11 cellular contexts compared by ENCODE assay signal in the genomic region with DNA sequence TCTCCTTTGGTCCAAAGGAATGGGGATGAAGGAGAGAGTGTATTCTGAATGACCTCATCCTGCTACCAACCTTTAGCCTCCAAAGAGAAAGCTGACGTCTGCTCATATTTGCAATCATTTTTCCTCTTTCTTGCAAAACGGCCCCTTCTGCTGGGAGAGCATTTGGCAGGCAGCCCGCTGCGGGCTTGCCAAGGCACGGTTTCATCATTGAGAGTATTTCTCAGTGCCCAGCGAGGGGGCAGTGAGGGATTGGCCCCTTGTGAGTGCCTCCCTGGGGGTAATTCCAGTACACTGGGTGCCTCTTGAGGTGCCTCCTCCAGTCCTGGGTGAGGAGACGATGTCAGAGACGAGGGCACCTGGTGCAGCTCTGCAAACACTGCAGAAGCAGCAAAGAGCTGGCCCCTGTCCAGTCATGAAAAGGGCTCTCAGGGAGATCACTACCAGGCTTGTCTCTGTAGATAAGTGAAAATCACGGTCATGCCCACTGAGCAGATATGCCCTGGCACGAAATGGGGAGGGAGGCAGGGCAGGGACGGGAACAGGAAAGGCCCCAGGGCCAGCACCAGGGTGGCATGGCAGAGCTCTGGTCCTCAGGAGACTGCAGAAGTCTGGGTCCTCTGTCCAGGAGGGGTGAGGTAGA. TPM values are rescaled to one million over a fixed set of nuclear protein-coding genes. Genes with fewer than 3 reads are reported as not detected.
DNase-seq lines count a peak whose midpoint lies in the region; ATAC-seq, FAIRE-seq and TF ChIP-seq lines count a peak whose summit lies in the region.
"Had no signal": no experiment of that assay in that cellular context is flagged by ENCODE, and none has a peak within 500 bp of the region (broad histone marks: within the 10 kb centered on the region; RNA-seq: fewer than 3 reads in every experiment).

No MANE protein-coding gene starts in this region.

- no peak overlapping the region for H3K9ac ChIP-seq in kidney (ENCODE audit: low read length in 2 of 2)

- peak; percentile 2 for DNase-seq in activated CD4-positive, alpha-beta T cell treated with anti-CD3 and anti-CD28 coated beads, Interleukin-2, amount 10 ng/mL, durations not matched to agents 7 days and 5 days
- no peak for DNase-seq in activated CD4-positive, alpha-beta T cell treated with anti-CD3 and anti-CD28 coated beads, Interleukin-2, amount 50 U/mL, for 48 hours
- DNase-seq in activated CD8-positive, alpha-beta memory T cell treated with anti-CD3 and anti-CD28 coated beads, Interleukin-2, amount 10 ng/mL, durations not matched to agents 7 days and 5 days = peak; percentile 33
- DNase-seq in kidney = peak; percentile 90
- DNase-seq in ureter (ENCODE audit: low spot score) = peak; percentile 85
- DNase-seq in OCI-M2 (lab: John Stamatoyannopoulos, UW; ENCODE audit: unreplicated experiment) = no peak
- DNase-seq in activated gamma-delta T cell (lab: John Stamatoyannopoulos, UW) = no peak
- DNase-seq: MV-4-11 had no signal

- no peaks in the 10 kb centered on the region for H3K36me3 ChIP-seq in kidney (ENCODE audit: control insufficient read depth in 1 of 2, insufficient read depth in 2 of 2, low read length in 2 of 2)
- H3K36me3 ChIP-seq: tibial artery had no signal

- H3K4me3 ChIP-seq in kidney (ENCODE audit: low read length in 2 of 2) = no peak overlapping the region
- H3K4me3 ChIP-seq: smooth muscle cell, tibial artery had no signal

- H3K4me3 Mint-ChIP-seq in activated CD4-positive, alpha-beta T cell treated with anti-CD3 and anti-CD28 coated beads, Interleukin-2, amount 10 ng/mL, durations not matched to agents 7 days and 5 days = no peak overlapping the region
- H3K4me3 Mint-ChIP-seq in activated CD8-positive, alpha-beta memory T cell treated with anti-CD3 and anti-CD28 coated beads, Interleukin-2, amount 10 ng/mL, durations not matched to agents 7 days and 5 days = no peak overlapping the region

- intact Hi-C loops in kidney (cut with DNase I) = no loop called here

- TF ChIP-seq CTCF in kidney (IDR thresholded peaks at IDR 0.05; ENCODE audit: borderline replicate concordance, extremely low read depth, insufficient read depth) = no peak

- H3K27ac Mint-ChIP-seq in activated CD4-positive, alpha-beta T cell treated with anti-CD3 and anti-CD28 coated beads, Interleukin-2, amount 10 ng/mL, durations not matched to agents 7 days and 5 days = no peak overlapping the region
- no peak overlapping the region for H3K27ac Mint-ChIP-seq in activated CD8-positive, alpha-beta memory T cell treated with anti-CD3 and anti-CD28 coated beads, Interleukin-2, amount 10 ng/mL, durations not matched to agents 7 days and 5 days

- H3K36me3 Mint-ChIP-seq in activated CD4-positive, alpha-beta T cell treated with anti-CD3 and anti-CD28 coated beads, Interleukin-2, amount 10 ng/mL, durations not matched to agents 7 days and 5 days (ENCODE audit: low read depth) = no peaks in the 10 kb centered on the region
- H3K36me3 Mint-ChIP-seq in activated CD8-positive, alpha-beta memory T cell treated with anti-CD3 and anti-CD28 coated beads, Interleukin-2, amount 10 ng/mL, durations not matched to agents 7 days and 5 days = no peaks in the 10 kb centered on the region

- H3K27ac ChIP-seq in kidney (ENCODE audit: low read depth in 2 of 2, low read length in 2 of 2) = no peak overlapping the region
- H3K27ac ChIP-seq: tibial artery had no signal

- H3K9me3 ChIP-seq in kidney (ENCODE audit: control insufficient read depth in 1 of 2, low read length in 2 of 2) = no peaks in the 10 kb centered on the region
- H3K9me3 ChIP-seq: tibial artery had no signal

- POLR2A ChIA-PET in activated CD4-positive, alpha-beta T cell treated with anti-CD3 and anti-CD28 coated beads, Interleukin-2, amount 10 ng/mL, durations not matched to agents 7 days and 5 days (lab: Charles Lee) = no interaction called here

- H3K9me3 Mint-ChIP-seq in activated CD4-positive, alpha-beta T cell treated with anti-CD3 and anti-CD28 coated beads, Interleukin-2, amount 10 ng/mL, durations not matched to agents 7 days and 5 days = no peaks in the 10 kb centered on the region
- no peaks in the 10 kb centered on the region for H3K9me3 Mint-ChIP-seq in activated CD8-positive, alpha-beta memory T cell treated with anti-CD3 and anti-CD28 coated beads, Interleukin-2, amount 10 ng/mL, durations not matched to agents 7 days and 5 days (ENCODE audit: low read depth)

- CTCF ChIA-PET in activated CD4-positive, alpha-beta T cell treated with anti-CD3 and anti-CD28 coated beads, Interleukin-2, amount 10 ng/mL, durations not matched to agents 7 days and 5 days (lab: Charles Lee) = no interaction called here
- CTCF ChIA-PET in activated CD8-positive, alpha-beta memory T cell treated with anti-CD3 and anti-CD28 coated beads, Interleukin-2, amount 10 ng/mL, durations not matched to agents 7 days and 5 days (lab: Charles Lee) = no interaction called here

- peaks cover 0 to 3% of the 10 kb centered on the region in 2 donors for H3K4me1 ChIP-seq in kidney (ENCODE audit: control insufficient read depth in 1 of 2, insufficient read depth in 1 of 2, low read depth in 1 of 2, low read length in 2 of 2)
- H3K4me1 ChIP-seq: tibial artery had no signal

- H3K27me3 Mint-ChIP-seq in activated CD4-positive, alpha-beta T cell treated with anti-CD3 and anti-CD28 coated beads, Interleukin-2, amount 10 ng/mL, durations not matched to agents 7 days and 5 days = peaks cover 3% of the 10 kb centered on the region
- H3K27me3 Mint-ChIP-seq in activated CD8-positive, alpha-beta memory T cell treated with anti-CD3 and anti-CD28 coated beads, Interleukin-2, amount 10 ng/mL, durations not matched to agents 7 days and 5 days = no peaks in the 10 kb centered on the region

- FAIRE-seq in kidney (lab: Jason Lieb, UNC) = no peak

- no peak for ATAC-seq in activated CD8-positive, alpha-beta memory T cell treated with anti-CD3 and anti-CD28 coated beads, Interleukin-2, amount 10 ng/mL, durations not matched to agents 7 days and 5 days
- ATAC-seq in GM19467 (IDR thresholded peaks at IDR 0.05; ENCODE audit: unreplicated experiment) = no peak

- no peaks in the 10 kb centered on the region for H3K4me1 Mint-ChIP-seq in activated CD4-positive, alpha-beta T cell treated with anti-CD3 and anti-CD28 coated beads, Interleukin-2, amount 10 ng/mL, durations not matched to agents 7 days and 5 days
- no peaks in the 10 kb centered on the region for H3K4me1 Mint-ChIP-seq in activated CD8-positive, alpha-beta memory T cell treated with anti-CD3 and anti-CD28 coated beads, Interleukin-2, amount 10 ng/mL, durations not matched to agents 7 days and 5 days

RNA-seq across cellular contexts. Expression of a gene that starts 48.7 kb away (rescaled TPM):
- not detected for total RNA-seq in activated CD4-positive, alpha-beta T cell treated with anti-CD3 and anti-CD28 coated beads, Interleukin-2, amount 10 ng/mL, durations not matched to agents 7 days and 5 days
- not detected for total RNA-seq in activated CD8-positive, alpha-beta memory T cell treated with anti-CD3 and anti-CD28 coated beads, Interleukin-2, amount 10 ng/mL, durations not matched to agents 7 days and 5 days
- 15.2 TPM for total RNA-seq in kidney
- 2.0 TPM for polyA plus RNA-seq in kidney (ENCODE audit: insufficient read depth, low read depth, low replicate concordance)
- 23.2 TPM for total RNA-seq in ureter
- total RNA-seq: smooth muscle cell had no signal
- polyA plus RNA-seq: smooth muscle cell had no signal

Comparison
In these comparisons a context has a peak if more than half of its experiments do, and no peak if none do; other contexts are left out.
1. DNase-seq: peak in activated CD4-positive, alpha-beta T cell treated with anti-CD3 and anti-CD28 coated beads, Interleukin-2, amount 10 ng/mL, durations not matched to agents 7 days and 5 days (single experiment), activated CD8-positive, alpha-beta memory T cell treated with anti-CD3 and anti-CD28 coated beads, Interleukin-2, amount 10 ng/mL, durations not matched to agents 7 days and 5 days (single experiment), kidney (single experiment) and ureter (single experiment); none in activated CD4-positive, alpha-beta T cell treated with anti-CD3 and anti-CD28 coated beads, Interleukin-2, amount 50 U/mL, for 48 hours (0 of 2), OCI-M2 (single experiment) and activated gamma-delta T cell (single experiment).
2. RNA of a gene that starts 48.7 kb away (total RNA-seq): 23.2 TPM in ureter (single experiment) and 15.2 TPM in kidney (single experiment); not detected in activated CD4-positive, alpha-beta T cell treated with anti-CD3 and anti-CD28 coated beads, Interleukin-2, amount 10 ng/mL, durations not matched to agents 7 days and 5 days and not detected in activated CD8-positive, alpha-beta memory T cell treated with anti-CD3 and anti-CD28 coated beads, Interleukin-2, amount 10 ng/mL, durations not matched to agents 7 days and 5 days; every median in the first group is over 10 times any median in the second.